Comparison of ENCODE assay signal across 4 cellular contexts in genomic region chr11:56066980-56067379, GRCh38. TPM values are rescaled to one million over a fixed set of nuclear protein-coding genes. Genes with fewer than 3 reads are reported as not detected.
"Had no signal": no experiment of that assay in that cellular context is flagged by ENCODE, and none has a peak within 500 bp of the region (broad histone marks: within the 10 kb centered on the region; RNA-seq: fewer than 3 reads in every experiment).

No MANE protein-coding gene starts in this region.

- DNase-seq: GDM1, GF-D8 had no signal

- H3K4me3 ChIP-seq: GM12878 had no signal

RNA-seq across cellular contexts. Expression of gene OR8I2, which starts 26.1 kb away (rescaled TPM):
- total RNA-seq: G401, GM12878 had no signal
- polyA plus RNA-seq: GM12878 had no signal

RNA-seq across cellular contexts. Expression of gene OR8H2, which starts 36.5 kb away (rescaled TPM):
- total RNA-seq: G401, GM12878 had no signal
- polyA plus RNA-seq: GM12878 had no signal

RNA-seq across cellular contexts. Expression of gene OR5AS1, which starts 39.5 kb away (rescaled TPM):
- total RNA-seq: G401, GM12878 had no signal
- polyA plus RNA-seq: GM12878 had no signal

RNA-seq across cellular contexts. Expression of gene OR8H3, which starts 55.2 kb away (rescaled TPM):
- total RNA-seq: G401, GM12878 had no signal
- polyA plus RNA-seq: GM12878 had no signal
